Comparison of ENCODE assay signal across 20 cellular contexts in genomic region chr5:174284873-174285272, GRCh38.
DNase-seq lines count a peak whose midpoint lies in the region; ATAC-seq and TF ChIP-seq lines count a peak whose summit lies in the region.
"Had no signal": no experiment of that assay in that cellular context is flagged by ENCODE, and none has a peak within 500 bp of the region (broad histone marks: within the 10 kb centered on the region; RNA-seq: fewer than 3 reads in every experiment).

No MANE protein-coding gene starts in this region.

- H3K36me3 ChIP-seq in upper lobe of left lung = no peaks in the 10 kb centered on the region
- H3K36me3 ChIP-seq: HAP-1, SJSA1 had no signal

- CTCF ChIA-PET in activated CD4-positive, alpha-beta memory T cell treated with anti-CD3 and anti-CD28 coated beads for 36 hours (lab: Charles Lee) = no interaction called here

- no peak overlapping the region for H3K27ac ChIP-seq in upper lobe of left lung
- H3K27ac ChIP-seq: 22Rv1, SJSA1 had no signal

- H3K4me1 Mint-ChIP-seq in activated CD4-positive, alpha-beta memory T cell treated with anti-CD3 and anti-CD28 coated beads for 36 hours (ENCODE audit: low read depth) = no peaks in the 10 kb centered on the region

- no peaks in the 10 kb centered on the region for H3K36me3 Mint-ChIP-seq in activated CD4-positive, alpha-beta memory T cell treated with anti-CD3 and anti-CD28 coated beads for 36 hours

- TF ChIP-seq CTCF in GM12865 (IDR thresholded peaks at IDR 0.05; ENCODE audit: insufficient read depth, low read depth, low read length, missing control alignments) = no peak
- TF ChIP-seq CTCF in upper lobe of left lung (IDR thresholded peaks at IDR 0.05) = no peak

- no peak for TF ChIP-seq POLR2A in upper lobe of left lung (IDR thresholded peaks at IDR 0.05)

- intact Hi-C loops in activated CD4-positive, alpha-beta memory T cell treated with anti-CD3 and anti-CD28 coated beads for 36 hours (cut with micrococcal nuclease) = no loop called here

- H3K4me3 Mint-ChIP-seq in activated CD4-positive, alpha-beta memory T cell treated with anti-CD3 and anti-CD28 coated beads for 36 hours = no peak overlapping the region
- H3K4me3 Mint-ChIP-seq: T-helper 1 cell treated with Interleukin-12 subunit alpha and Interleukin-12 subunit beta and Interleukin-4 antibody, amounts not matched to agents 30 μg/mL and 1 μg/mL, for 36 hours had no signal

- ATAC-seq in GM19025 (IDR thresholded peaks at IDR 0.05; ENCODE audit: low read depth, unreplicated experiment) (peak; percentile 55), GM21576 (IDR thresholded peaks at IDR 0.05; ENCODE audit: unreplicated experiment) (peak; percentile 46), HG03280 (IDR thresholded peaks at IDR 0.05; ENCODE audit: unreplicated experiment) (peak; percentile 64), upper lobe of left lung (ENCODE audit: low FRiP score in 2 of 2) (no peak), GM21737 (IDR thresholded peaks at IDR 0.05; ENCODE audit: unreplicated experiment) (no peak)

- DNase-seq in GM12865 (ENCODE audit: low read depth) (peak; percentile 69), upper lobe of left lung (no peak), foreskin melanocyte (no peak)
- DNase-seq in activated CD4-positive, alpha-beta memory T cell treated with anti-CD3 and anti-CD28 coated beads for 36 hours = no peak
- DNase-seq: DND-41, Kasumi-1, MM.1S, NCI-H1092 treated with DMSO at 0.1 percent for 48 hours, NCI-H146, NCI-H2029 treated with DMSO at 0.1 percent for 48 hours, NCI-H2171, NCI-H526 had no signal

- no peak for TF ChIP-seq EP300 in upper lobe of left lung (IDR thresholded peaks at IDR 0.05)

- H3K4me1 ChIP-seq in upper lobe of left lung = no peaks in the 10 kb centered on the region
- H3K4me1 ChIP-seq: HAP-1, SJSA1 had no signal

- no peak overlapping the region for H3K27ac Mint-ChIP-seq in activated CD4-positive, alpha-beta memory T cell treated with anti-CD3 and anti-CD28 coated beads for 36 hours
- H3K27ac Mint-ChIP-seq: T-helper 1 cell treated with Interleukin-12 subunit alpha and Interleukin-12 subunit beta and Interleukin-4 antibody, amounts not matched to agents 30 μg/mL and 1 μg/mL, for 36 hours had no signal

- H3K4me3 ChIP-seq in GM12865 (ENCODE audit: low read depth, low read length) (no peak overlapping the region), upper lobe of left lung (no peak overlapping the region)
- H3K4me3 ChIP-seq: HAP-1, SJSA1 had no signal

- H3K9me3 Mint-ChIP-seq in activated CD4-positive, alpha-beta memory T cell treated with anti-CD3 and anti-CD28 coated beads for 36 hours = no peaks in the 10 kb centered on the region
- H3K9me3 Mint-ChIP-seq: T-helper 1 cell treated with Interleukin-12 subunit alpha and Interleukin-12 subunit beta and Interleukin-4 antibody, amounts not matched to agents 30 μg/mL and 1 μg/mL, for 36 hours had no signal

- no peaks in the 10 kb centered on the region for H3K27me3 ChIP-seq in upper lobe of left lung
- H3K27me3 ChIP-seq: SJSA1 had no signal

- POLR2A ChIA-PET in activated CD4-positive, alpha-beta memory T cell treated with anti-CD3 and anti-CD28 coated beads for 36 hours (lab: Charles Lee) = no interaction called here

- H3K9me3 ChIP-seq in upper lobe of left lung = peaks cover 0 to under 1% (median 0%) of the 10 kb centered on the region in 4 donors
- H3K9me3 ChIP-seq: HAP-1, SJSA1 had no signal

- WGBS in upper lobe of left lung, 2 donors = 56 to 76% methylated on average over 5 of the region's 5 CpGs

- peaks cover 12% of the 10 kb centered on the region for H3K27me3 Mint-ChIP-seq in activated CD4-positive, alpha-beta memory T cell treated with anti-CD3 and anti-CD28 coated beads for 36 hours

Comparison
In these comparisons a context has a peak if more than half of its experiments do, and no peak if none do; other contexts are left out.
1. ATAC-seq: peak in GM19025 (single experiment), GM21576 (single experiment) and HG03280 (single experiment); none in upper lobe of left lung (0 of 2) and GM21737 (single experiment).